Comparison of ENCODE assay signal across 8 cellular contexts in the genomic region with DNA sequence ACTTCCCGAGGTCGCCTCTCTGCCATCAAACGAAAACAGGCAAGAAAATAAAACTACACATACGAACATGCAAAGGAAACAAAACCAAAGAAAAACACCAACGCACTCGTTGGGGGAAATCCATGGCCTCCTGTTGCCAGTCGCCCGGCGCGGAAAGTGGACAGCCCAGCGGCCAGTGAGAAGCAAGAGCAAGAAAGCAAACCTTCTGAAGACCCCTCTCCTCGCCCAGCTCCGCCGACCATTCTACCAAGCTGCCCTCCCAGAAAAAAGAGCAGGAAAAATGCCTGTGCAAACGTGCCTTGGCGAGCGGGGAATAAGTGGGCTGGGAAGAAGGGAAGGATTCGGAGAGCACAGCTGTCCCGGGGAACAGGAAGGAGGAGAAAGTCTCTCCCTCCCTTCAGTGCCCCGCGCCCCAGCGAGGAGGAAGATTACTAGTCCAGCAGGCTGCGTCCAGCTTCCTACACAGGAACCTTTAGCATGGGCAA. TPM values are rescaled to one million over a fixed set of nuclear protein-coding genes. Genes with fewer than 3 reads are reported as not detected.
DNase-seq lines count a peak whose midpoint lies in the region; ATAC-seq, FAIRE-seq and TF ChIP-seq lines count a peak whose summit lies in the region.

No MANE protein-coding gene starts in this region.

- ATAC-seq in CD4-positive, alpha-beta T cell (ENCODE audit: poor library complexity) = no peak
- ATAC-seq in HG02884 (IDR thresholded peaks at IDR 0.05; ENCODE audit: unreplicated experiment) (peak; percentile 8), activated B cell treated with CpG ODN at 0.5 μM for 24 hours (ENCODE audit: low read depth) (no peak), naive B cell (ENCODE audit: low read depth in 2 of 2) (no peak), GM18909 (IDR thresholded peaks at IDR 0.05; ENCODE audit: poor library complexity, unreplicated experiment) (no peak)

- no peak for TF ChIP-seq CTCF in CD4-positive, alpha-beta T cell (IDR thresholded peaks at IDR 0.05)
- TF ChIP-seq CTCF in activated B cell treated with CpG ODN at 0.5 μM for 24 hours (IDR thresholded peaks at IDR 0.05) = no peak

- H3K4me1 Mint-ChIP-seq in CD4-positive, alpha-beta T cell (ENCODE audit: low read depth) = peaks cover 44% of the 10 kb centered on the region
- H3K4me1 Mint-ChIP-seq in activated B cell treated with CpG ODN at 0.5 μM for 24 hours = peaks cover 29% of the 10 kb centered on the region
- peaks cover 21 to 33% (median 25%) of the 10 kb centered on the region in 3 donors for H3K4me1 Mint-ChIP-seq in naive B cell

- no peak overlapping the region for H3K27ac ChIP-seq in CD4-positive, alpha-beta T cell (ENCODE audit: low read depth, low read length)

- FAIRE-seq in RCC 7860 (lab: Jason Lieb, UNC) = no peak

- peaks cover 32% of the 10 kb centered on the region for H3K27me3 Mint-ChIP-seq in CD4-positive, alpha-beta T cell
- peaks cover 45% of the 10 kb centered on the region for H3K27me3 Mint-ChIP-seq in activated B cell treated with CpG ODN at 0.5 μM for 24 hours
- peaks cover 42 to 58% (median 52%) of the 10 kb centered on the region in 3 donors for H3K27me3 Mint-ChIP-seq in naive B cell

- DNase-seq in CD4-positive, alpha-beta T cell = no peak
- DNase-seq in activated B cell treated with CpG ODN at 0.5 μM for 24 hours = no peak
- peak; percentile 35 for DNase-seq in epidermal melanocyte (ENCODE audit: insufficient read length, low spot score)
- DNase-seq in naive B cell = no peak
- no peak for DNase-seq in RCC 7860 (ENCODE audit: low spot score)
- DNase-seq in occipital lobe (lab: John Stamatoyannopoulos, UW) = no peak

- H3K27ac Mint-ChIP-seq in CD4-positive, alpha-beta T cell = peak overlapping the region; percentile 90
- H3K27ac Mint-ChIP-seq in activated B cell treated with CpG ODN at 0.5 μM for 24 hours = no peak overlapping the region
- peak overlapping the region in 1 of 6 donors; percentile 38 for H3K27ac Mint-ChIP-seq in naive B cell

- peaks cover 18% of the 10 kb centered on the region for H3K27me3 ChIP-seq in CD4-positive, alpha-beta T cell (ENCODE audit: control insufficient read depth, insufficient read depth, low read length)

- H3K9me3 Mint-ChIP-seq in CD4-positive, alpha-beta T cell = no peaks in the 10 kb centered on the region
- H3K9me3 Mint-ChIP-seq in activated B cell treated with CpG ODN at 0.5 μM for 24 hours (no peaks in the 10 kb centered on the region), naive B cell (peaks cover 0 to 2% (median 0%) of the 10 kb centered on the region in 7 donors)

- POLR2A ChIA-PET in CD4-positive, alpha-beta T cell (lab: Charles Lee) = interaction anchor here (1.0 kb wide), 2 partner anchors 474 to 476 kb away, joined by 3 to 4 read pairs; no protein-coding TSS in a partner anchor
- POLR2A ChIA-PET in activated B cell treated with CpG ODN at 0.5 μM for 24 hours (lab: Charles Lee) = no interaction called here

- intact Hi-C loops in CD4-positive, alpha-beta T cell (cut with DNase I, micrococcal nuclease) = loop anchor here (2.0 to 10.0 kb wide), 7 partner anchors 264 to 1491 kb away; a partner anchor contains a TSS
- intact Hi-C loops in activated B cell treated with CpG ODN at 0.5 μM for 24 hours (cut with micrococcal nuclease) = loop anchor here (2.0 to 10.0 kb wide), 4 partner anchors 468 to 906 kb away; a partner anchor contains a TSS

- no peaks in the 10 kb centered on the region for H3K9me3 ChIP-seq in CD4-positive, alpha-beta T cell (ENCODE audit: control insufficient read depth, low read length)

- H3K4me3 Mint-ChIP-seq in CD4-positive, alpha-beta T cell = peak overlapping the region; percentile 97
- H3K4me3 Mint-ChIP-seq in activated B cell treated with CpG ODN at 0.5 μM for 24 hours (peak overlapping the region; percentile 90), naive B cell (peak overlapping the region; percentile 85 to 94 (median 91))

- H3K36me3 Mint-ChIP-seq in CD4-positive, alpha-beta T cell (ENCODE audit: low read depth) = peaks cover 13% of the 10 kb centered on the region
- H3K36me3 Mint-ChIP-seq in activated B cell treated with CpG ODN at 0.5 μM for 24 hours (ENCODE audit: low read depth) (peaks cover 3% of the 10 kb centered on the region), naive B cell (no peaks in the 10 kb centered on the region)

- CTCF ChIA-PET in CD4-positive, alpha-beta T cell (lab: Charles Lee) = interaction anchor here (5.6 kb wide), 1 partner anchor 10 kb away, joined by 31 read pairs; no protein-coding TSS in a partner anchor
- CTCF ChIA-PET in activated B cell treated with CpG ODN at 0.5 μM for 24 hours (lab: Charles Lee) = no interaction called here

RNA-seq across cellular contexts. Expression of a gene that starts 0.8 kb away (rescaled TPM):
- total RNA-seq in CD4-positive, alpha-beta T cell = 1 to 10 TPM; 7.8 to 8.5 TPM
- total RNA-seq in activated B cell treated with CpG ODN at 0.5 μM for 24 hours (0.71 and 0.78 TPM in 2 replicates), occipital lobe (159 TPM)
- polyA plus RNA-seq in naive B cell (ENCODE audit: low read depth in 6 of 6) = 1 to 10 TPM in 1 of 6 donors, under 1 TPM in 2, not detected in 3; 0.42 to 2.0 (median 0.89) TPM

Comparison
In these comparisons a context has a peak if more than half of its experiments do, and no peak if none do; other contexts are left out.
1. RNA of a gene that starts 0.8 kb away (total RNA-seq): 159 TPM in occipital lobe (single experiment); 7.8 to 8.5 TPM in CD4-positive, alpha-beta T cell and 0.71 to 0.78 TPM in activated B cell treated with CpG ODN at 0.5 μM for 24 hours; every median in the first group is over 10 times any median in the second.
2. Peak in every context shown above with its lines, with median percentiles within 50 percentile points of each other: H3K4me3 Mint-ChIP-seq.